In genomic region chr7:139192014-139192706, GRCh38 we compare ENCODE assay signal across 1 cellular context.
A peak's percentile ranks its signal among the peaks of the same experiment; 100 is the strongest.
TF ChIP-seq lines count a peak whose summit lies in the region.

No MANE protein-coding gene starts in this region.

TF ChIP-seq in K562, 482 proteins besides CTCF, POLR2A, EP300 and RAD21 (continued from another document):
- TF ChIP-seq IRF9 (tag; IDR thresholded peaks at IDR 0.05) (0 out of 2 replicates have a peak, but pooled peaks have one; percentile 9), ZNF316 (IDR thresholded peaks at IDR 0.05) (0 out of 2 replicates have a peak, but pooled peaks have one; percentile 16), ZNF75A (CRISPR knock-in tag; IDR thresholded peaks at IDR 0.05) (no peak), FIP1L1 (IDR thresholded peaks at IDR 0.05; ENCODE audit: low read depth, low read length, poor library complexity, severe bottlenecking) (no peak), SIX5 (IDR thresholded peaks at IDR 0.05; ENCODE audit: borderline replicate concordance in 1 of 2, insufficient read depth in 1 of 2, low read depth in 1 of 2, low read length in 2 of 2) (no peak), ZHX1 (conservative IDR thresholded peaks at IDR 0.05; ENCODE audit: low read length) (no peak), ZNF511 (CRISPR knock-in tag; IDR thresholded peaks at IDR 0.05) (no peak), SMARCC2 (IDR thresholded peaks at IDR 0.05; ENCODE audit: low read depth) (no peak), SMARCA5 (IDR thresholded peaks at IDR 0.05) (no peak), ZBTB49 (CRISPR knock-in tag; IDR thresholded peaks at IDR 0.05; ENCODE audit: borderline replicate concordance) (no peak), TEAD4 (IDR thresholded peaks at IDR 0.05; ENCODE audit: low read length) (no peak), TEAD4 (CRISPR knock-in tag; IDR thresholded peaks at IDR 0.05; ENCODE audit: borderline replicate concordance) (no peak), TCFL5 (CRISPR knock-in tag; conservative IDR thresholded peaks at IDR 0.05) (no peak), FOXJ2 (tag; IDR thresholded peaks at IDR 0.05) (no peak), MAFK (IDR thresholded peaks at IDR 0.05; ENCODE audit: low read length) (peak; percentile 32; the same call in 1 of the 2 replicates)
